ENCODE assay signal across 8 cellular contexts in genomic region chr1:204408074-204408507, GRCh38. TPM values are rescaled to one million over a fixed set of nuclear protein-coding genes. Genes with fewer than 3 reads are reported as not detected.
DNase-seq lines count a peak whose midpoint lies in the region; ATAC-seq, FAIRE-seq and TF ChIP-seq lines count a peak whose summit lies in the region.

No MANE protein-coding gene starts in this region.

- WGBS in pancreas, 2 donors = 1% methylated on average over 2 of the region's 2 CpGs

- H3K36me3 Mint-ChIP-seq in activated naive CD4-positive, alpha-beta T cell treated with anti-CD3 and anti-CD28 coated beads, Interleukin-2, amount 50 U/mL, for 24 hours = peaks cover 37% of the 10 kb centered on the region

- H3K4me3 Mint-ChIP-seq in activated naive CD4-positive, alpha-beta T cell treated with anti-CD3 and anti-CD28 coated beads, Interleukin-2, amount 50 U/mL, for 24 hours = peak overlapping the region; percentile 98

- peaks cover 0 to 26% (median 5%) of the 10 kb centered on the region in 3 donors for H3K36me3 ChIP-seq in pancreas

- no peak for FAIRE-seq in pancreas (lab: Jason Lieb, UNC)

- H3K27me3 Mint-ChIP-seq in activated naive CD4-positive, alpha-beta T cell treated with anti-CD3 and anti-CD28 coated beads, Interleukin-2, amount 50 U/mL, for 24 hours = no peaks in the 10 kb centered on the region

- ATAC-seq in Right ventricle myocardium superior (ENCODE audit: poor library complexity) (no peak), pancreas (no peak)

- no peak for TF ChIP-seq CTCF in pancreas (IDR thresholded peaks at IDR 0.05)

- H3K27ac ChIP-seq in pancreas = peak overlapping the region in 1 of 4 donors; percentile 8

- peak overlapping the region; percentile 87 for H3K27ac Mint-ChIP-seq in activated naive CD4-positive, alpha-beta T cell treated with anti-CD3 and anti-CD28 coated beads, Interleukin-2, amount 50 U/mL, for 24 hours

- peaks cover 23% of the 10 kb centered on the region for H3K4me1 Mint-ChIP-seq in activated naive CD4-positive, alpha-beta T cell treated with anti-CD3 and anti-CD28 coated beads, Interleukin-2, amount 50 U/mL, for 24 hours

- H3K27me3 ChIP-seq in pancreas = no peaks in the 10 kb centered on the region

- intact Hi-C loops in Right ventricle myocardium superior (cut with DNase I) = no loop called here
- intact Hi-C loops in pancreas (cut with DNase I) = no loop called here

- no peaks in the 10 kb centered on the region for H3K9me3 ChIP-seq in pancreas

- H3K4me1 ChIP-seq in pancreas = peaks cover 16 to 36% (median 23%) of the 10 kb centered on the region in 3 donors

- H3K9me3 Mint-ChIP-seq in activated naive CD4-positive, alpha-beta T cell treated with anti-CD3 and anti-CD28 coated beads, Interleukin-2, amount 50 U/mL, for 24 hours = no peaks in the 10 kb centered on the region

- DNase-seq in NCI-H345 (lab: John Stamatoyannopoulos, UW) = peak; percentile 24
- no peak for DNase-seq in NCI-H345 treated with DMSO at 0.1 percent for 48 hours (lab: John Stamatoyannopoulos, UW; ENCODE audit: unreplicated experiment)
- peak; percentile 44 for DNase-seq in NCI-H128 (lab: John Stamatoyannopoulos, UW; ENCODE audit: unreplicated experiment)
- DNase-seq in Right ventricle myocardium superior = peak; percentile 82
- DNase-seq in pancreas = peak in 5 of 6 donors; percentile 59 to 77 (median 75)
- no peak for DNase-seq in activated CD4-positive, CD25-positive, alpha-beta regulatory T cell treated with anti-CD3 and anti-CD28 coated beads, Interleukin-2, amount 50 U/mL, for 72 hours
- no peak for DNase-seq in NOMO-1 treated with DMSO at 0.1 percent for 48 hours (lab: John Stamatoyannopoulos, UW; ENCODE audit: unreplicated experiment)

- H3K4me3 ChIP-seq in pancreas = peak overlapping the region; percentile 47 to 95 (median 92)

RNA-seq across cellular contexts. Expression of gene PPP1R15B, which starts 3.5 kb away (rescaled TPM):
- total RNA-seq in Right ventricle myocardium superior (19.7 TPM), pancreas (10 to 100 TPM; 16.4 to 47.9 (median 23.4) TPM)
- 10 to 100 TPM in 1 of 2 donors, 1 to 10 TPM in 1; 7.8 to 11.8 TPM for polyA plus RNA-seq in pancreas

RNA-seq across cellular contexts. Expression of gene PLEKHA6, which starts 48.4 kb away (rescaled TPM):
- total RNA-seq in Right ventricle myocardium superior = 20.0 TPM
- 10 to 100 TPM in 5 of 6 donors, 1 to 10 TPM in 1; 9.5 to 23.8 (median 15.0) TPM for total RNA-seq in pancreas
- 10 to 100 TPM; 13.2 to 18.5 TPM for polyA plus RNA-seq in pancreas

Comparison
In these comparisons a context has a peak if more than half of its experiments do, and no peak if none do; other contexts are left out.
1. DNase-seq: peak in NCI-H345 (single experiment), NCI-H128 (single experiment), Right ventricle myocardium superior (single experiment) and pancreas (5 of 6); none in NCI-H345 treated with DMSO at 0.1 percent for 48 hours (single experiment), activated CD4-positive, CD25-positive, alpha-beta regulatory T cell treated with anti-CD3 and anti-CD28 coated beads, Interleukin-2, amount 50 U/mL, for 72 hours (single experiment) and NOMO-1 treated with DMSO at 0.1 percent for 48 hours (single experiment).